25 cellular contexts compared by ENCODE assay signal in genomic region chr12:61991663-61992062, GRCh38.
"Had no signal": no experiment of that assay in that cellular context is flagged by ENCODE, and none has a peak within 500 bp of the region (broad histone marks: within the 10 kb centered on the region; RNA-seq: fewer than 3 reads in every experiment).

No MANE protein-coding gene starts in this region.

- DNase-seq: activated B cell treated with CpG ODN at 0.5 μM for 24 hours; activated CD4-positive, alpha-beta T cell treated with anti-CD3 and anti-CD28 coated beads for 4 hours; activated CD4-positive, alpha-beta T cell treated with anti-CD3 and anti-CD28 coated beads, Interleukin-2, amount 50 U/mL, for 48 hours; activated effector memory CD4-positive, alpha-beta T cell treated with Interleukin-2 at 50 U/mL for 16 hours; activated naive CD4-positive, alpha-beta T cell treated with anti-CD3 and anti-CD28 coated beads for 36 hours; activated naive CD8-positive, alpha-beta T cell treated with anti-CD3 and anti-CD28 coated beads, Interleukin-2, amount 10 ng/mL, durations not matched to agents 7 days and 5 days; activated T-cell treated with anti-CD3 and anti-CD28 coated beads, Interleukin-2, amount 50 U/mL, for 72 hours; amniotic stem cell; cerebellar nuclear complex; endodermal cell; head of caudate nucleus; hypothalamus; midbrain; natural killer cell; ovary; psoas muscle; stimulated activated CD4-positive, alpha-beta T cell treated with anti-CD3 and anti-CD28 coated beads, Interleukin-12 subunit alpha, Interleukin-12 subunit beta, amount 100 ng/mL, for 4 hours; stimulated activated CD4-positive, alpha-beta T cell treated with anti-CD3 and anti-CD28 coated beads, Interleukin-4, amount 100 ng/mL, for 4 hours; substantia nigra; T-helper 9 cell; thyroid gland had no signal

- H3K9me3 ChIP-seq: gastroesophageal sphincter, ovary, psoas muscle, right atrium auricular region, thyroid gland had no signal

- H3K36me3 ChIP-seq: gastroesophageal sphincter, ovary, right atrium auricular region, thyroid gland had no signal

- H3K4me3 ChIP-seq: coronary artery, gastroesophageal sphincter, ovary, psoas muscle, right atrium auricular region, thyroid gland had no signal

- H3K27ac ChIP-seq: coronary artery, epithelial cell of prostate, gastroesophageal sphincter, ovary, psoas muscle, right atrium auricular region, thyroid gland had no signal

- H3K4me1 ChIP-seq: psoas muscle, right atrium auricular region, thyroid gland had no signal

- H3K27me3 ChIP-seq: gastroesophageal sphincter, ovary, right atrium auricular region, thyroid gland had no signal
